Comparison of ENCODE assay signal across 8 cellular contexts in genomic region chr15:67080118-67080899, GRCh38. TPM values are rescaled to one million over a fixed set of nuclear protein-coding genes. Genes with fewer than 3 reads are reported as not detected.
DNase-seq lines count a peak whose midpoint lies in the region; ATAC-seq and TF ChIP-seq lines count a peak whose summit lies in the region.

No MANE protein-coding gene starts in this region.

- POLR2A ChIA-PET in HEK293 (lab: Yijun Ruan, JAX): interaction anchor here (0.6 to 2.1 kb wide), 5 partner anchors 10 to 450 kb away, joined by 3 to 6 read pairs (median 3); no protein-coding TSS in a partner anchor

- no peaks in the 10 kb centered on the region for H3K9me3 Mint-ChIP-seq in activated T-helper 1 cell treated with anti-CD3 and anti-CD28 coated beads, Interleukin-12 subunit alpha, Interleukin-12 subunit beta, Interleukin-2, Interleukin-4 antibody, amounts not matched to agents 30 ng/mL and 10 ng/mL and 1 ng/mL, durations not matched to agents 14 hours and 24 hours and 36 hours
- H3K9me3 Mint-ChIP-seq in stimulated activated naive B cell treated with anti-CD40 and anti-IgM and Interleukin-4, amounts not matched to agents 10 μg/mL and 1 μg/mL and 100 μg/mL, for 72 hours: peaks cover 0 to 2% of the 10 kb centered on the region in 2 donors

- H3K36me3 Mint-ChIP-seq in activated T-helper 1 cell treated with anti-CD3 and anti-CD28 coated beads, Interleukin-12 subunit alpha, Interleukin-12 subunit beta, Interleukin-2, Interleukin-4 antibody, amounts not matched to agents 30 ng/mL and 10 ng/mL and 1 ng/mL, durations not matched to agents 14 hours and 24 hours and 36 hours (ENCODE audit: low read depth): peaks cover 65% of the 10 kb centered on the region
- H3K36me3 Mint-ChIP-seq in stimulated activated naive B cell treated with anti-CD40 and anti-IgM and Interleukin-4, amounts not matched to agents 10 μg/mL and 1 μg/mL and 100 μg/mL, for 72 hours: peaks cover 14 to 30% of the 10 kb centered on the region in 2 donors

- H3K4me3 ChIP-seq in HEK293 (ENCODE audit: low read depth, low read length) (no peak overlapping the region), heart right ventricle (no peak overlapping the region)

- H3K27ac Mint-ChIP-seq in activated T-helper 1 cell treated with anti-CD3 and anti-CD28 coated beads, Interleukin-12 subunit alpha, Interleukin-12 subunit beta, Interleukin-2, Interleukin-4 antibody, amounts not matched to agents 30 ng/mL and 10 ng/mL and 1 ng/mL, durations not matched to agents 14 hours and 24 hours and 36 hours: peak overlapping the region; percentile 98
- peak overlapping the region; percentile 91 for H3K27ac Mint-ChIP-seq in stimulated activated naive B cell treated with anti-CD40 and anti-IgM and Interleukin-4, amounts not matched to agents 10 μg/mL and 1 μg/mL and 100 μg/mL, for 72 hours

- H3K4me1 Mint-ChIP-seq in activated T-helper 1 cell treated with anti-CD3 and anti-CD28 coated beads, Interleukin-12 subunit alpha, Interleukin-12 subunit beta, Interleukin-2, Interleukin-4 antibody, amounts not matched to agents 30 ng/mL and 10 ng/mL and 1 ng/mL, durations not matched to agents 14 hours and 24 hours and 36 hours (ENCODE audit: low read depth): peaks cover 91% of the 10 kb centered on the region
- H3K4me1 Mint-ChIP-seq in stimulated activated naive B cell treated with anti-CD40 and anti-IgM and Interleukin-4, amounts not matched to agents 10 μg/mL and 1 μg/mL and 100 μg/mL, for 72 hours: peaks cover 34 to 77% of the 10 kb centered on the region in 2 donors

- peak overlapping the region; percentile 50 for H3K4me3 Mint-ChIP-seq in activated T-helper 1 cell treated with anti-CD3 and anti-CD28 coated beads, Interleukin-12 subunit alpha, Interleukin-12 subunit beta, Interleukin-2, Interleukin-4 antibody, amounts not matched to agents 30 ng/mL and 10 ng/mL and 1 ng/mL, durations not matched to agents 14 hours and 24 hours and 36 hours
- H3K4me3 Mint-ChIP-seq in stimulated activated naive B cell treated with anti-CD40 and anti-IgM and Interleukin-4, amounts not matched to agents 10 μg/mL and 1 μg/mL and 100 μg/mL, for 72 hours: peak overlapping the region; percentile 72 to 74

- 40 to 48% methylated on average over 12 of the region's 12 CpGs for WGBS in heart right ventricle, 2 donors

- H3K27ac ChIP-seq in HEK293 (ENCODE audit: extremely low read depth, low read depth, low read length): no peak overlapping the region
- H3K27ac ChIP-seq in heart right ventricle: peak overlapping the region in 9 of 10 donors; percentile 31 to 82 (median 66)

- TF ChIP-seq CTCF in HEK293 (tag by site-specific recombination; IDR thresholded peaks at IDR 0.05): no peak
- TF ChIP-seq CTCF in heart right ventricle (IDR thresholded peaks at IDR 0.05): no peak

- no peak for DNase-seq in activated T-helper 1 cell treated with anti-CD3 and anti-CD28 coated beads, Interleukin-12 subunit alpha, Interleukin-12 subunit beta, Interleukin-2, Interleukin-4 antibody, amounts not matched to agents 30 ng/mL and 10 ng/mL and 1 ng/mL, durations not matched to agents 14 hours and 24 hours and 36 hours (ENCODE audit: low spot score)
- peak in 1 of 2 donors; percentile 38 for DNase-seq in heart right ventricle
- no peak for DNase-seq in stimulated activated naive B cell treated with anti-CD40 and anti-IgM and Interleukin-4, amounts not matched to agents 10 μg/mL and 1 μg/mL and 100 μg/mL, for 72 hours
- no peak for DNase-seq in RKO (ENCODE audit: low spot score)
- no peak for DNase-seq in medulla oblongata (ENCODE audit: extremely low spot score)

- H3K4me1 ChIP-seq in HEK293 (ENCODE audit: control insufficient read depth, insufficient read depth, low read length) (peaks cover 19% of the 10 kb centered on the region), heart right ventricle (peaks cover 11 to 100% (median 63%) of the 10 kb centered on the region in 9 donors)

- no peaks in the 10 kb centered on the region for H3K9me3 ChIP-seq in HEK293 (ENCODE audit: control insufficient read depth, insufficient read depth, low read depth, low read length)
- H3K9me3 ChIP-seq in heart right ventricle: no peaks in the 10 kb centered on the region

- no peaks in the 10 kb centered on the region for H3K27me3 Mint-ChIP-seq in activated T-helper 1 cell treated with anti-CD3 and anti-CD28 coated beads, Interleukin-12 subunit alpha, Interleukin-12 subunit beta, Interleukin-2, Interleukin-4 antibody, amounts not matched to agents 30 ng/mL and 10 ng/mL and 1 ng/mL, durations not matched to agents 14 hours and 24 hours and 36 hours (ENCODE audit: insufficient read depth)
- no peaks in the 10 kb centered on the region for H3K27me3 Mint-ChIP-seq in stimulated activated naive B cell treated with anti-CD40 and anti-IgM and Interleukin-4, amounts not matched to agents 10 μg/mL and 1 μg/mL and 100 μg/mL, for 72 hours

- H3K36me3 ChIP-seq in HEK293 (ENCODE audit: control insufficient read depth in 2 of 2, insufficient read depth in 1 of 2, low read length in 2 of 2) (no peaks in the 10 kb centered on the region), heart right ventricle (peaks cover 0 to 5% (median 0%) of the 10 kb centered on the region in 9 donors)

- intact Hi-C loops in activated T-helper 1 cell treated with anti-CD3 and anti-CD28 coated beads, Interleukin-12 subunit alpha, Interleukin-12 subunit beta, Interleukin-2, Interleukin-4 antibody, amounts not matched to agents 30 ng/mL and 10 ng/mL and 1 ng/mL, durations not matched to agents 14 hours and 24 hours and 36 hours (cut with micrococcal nuclease): no loop called here
- intact Hi-C loops in heart right ventricle (cut with DNase I): no loop called here

- ATAC-seq in heart right ventricle (peak; percentile 39 to 78 (median 74)), HG02884 (IDR thresholded peaks at IDR 0.05; ENCODE audit: unreplicated experiment) (no peak), GM21390 (IDR thresholded peaks at IDR 0.05; ENCODE audit: unreplicated experiment) (no peak)
- no peak for ATAC-seq in stimulated activated naive B cell treated with anti-CD40 and anti-IgM and Interleukin-4, amounts not matched to agents 10 μg/mL and 1 μg/mL and 100 μg/mL, for 72 hours (replicated peaks)

- CTCF ChIA-PET in HEK293 (lab: Yijun Ruan, JAX): interaction anchor here (0.6 to 3.9 kb wide), 6 partner anchors 10 to 789 kb away, joined by 3 to 24 read pairs (median 4); no protein-coding TSS in a partner anchor

- no peaks in the 10 kb centered on the region for H3K27me3 ChIP-seq in heart right ventricle

TF ChIP-seq in HEK293, 187 proteins besides CTCF, POLR2A, EP300 and RAD21 (continues in another document):
- 0 out of 2 replicates have a peak, but pooled peaks have one; percentile 3 for TF ChIP-seq ZNF146 (tag by site-specific recombination; IDR thresholded peaks at IDR 0.05)
- no peak for TF ChIP-seq HOXA7 (CRISPR knock-in tag; IDR thresholded peaks at IDR 0.05; ENCODE audit: borderline replicate concordance)
- TF ChIP-seq FEZF1 (tag by site-specific recombination; IDR thresholded peaks at IDR 0.05): no peak
- TF ChIP-seq ZNF654 (tag by site-specific recombination; IDR thresholded peaks at IDR 0.05; ENCODE audit: low read depth): no peak
- TF ChIP-seq SP7 (tag by site-specific recombination; IDR thresholded peaks at IDR 0.05): no peak
- TF ChIP-seq ZNF18 (tag by site-specific recombination; IDR thresholded peaks at IDR 0.05): no peak
- no peak for TF ChIP-seq ZNF658 (tag by site-specific recombination; IDR thresholded peaks at IDR 0.05)
- TF ChIP-seq EGR2 (tag by site-specific recombination; IDR thresholded peaks at IDR 0.05; ENCODE audit: low read depth): no peak
- no peak for TF ChIP-seq ZNF354C (tag by site-specific recombination; IDR thresholded peaks at IDR 0.05; ENCODE audit: borderline replicate concordance, low read depth)
- TF ChIP-seq ZNF529 (tag by site-specific recombination; IDR thresholded peaks at IDR 0.05; ENCODE audit: insufficient replicate concordance): no peak

RNA-seq across cellular contexts. Expression of gene SMAD3, which starts 14.9 kb away (rescaled TPM):
- 80.2 and 80.4 TPM in 2 replicates for total RNA-seq in activated T-helper 1 cell treated with anti-CD3 and anti-CD28 coated beads, Interleukin-12 subunit alpha, Interleukin-12 subunit beta, Interleukin-2, Interleukin-4 antibody, amounts not matched to agents 30 ng/mL and 10 ng/mL and 1 ng/mL, durations not matched to agents 14 hours and 24 hours and 36 hours
- total RNA-seq in heart right ventricle: 10 to 100 TPM; 11.3 to 44.8 (median 15.7) TPM
- 1 to 10 TPM; 6.2 to 7.8 TPM for polyA plus RNA-seq in heart right ventricle

Comparison
In these comparisons a context has a peak if more than half of its experiments do, and no peak if none do; other contexts are left out.
1. ATAC-seq: peak in heart right ventricle (8 of 8); none in stimulated activated naive B cell treated with anti-CD40 and anti-IgM and Interleukin-4, amounts not matched to agents 10 μg/mL and 1 μg/mL and 100 μg/mL, for 72 hours (0 of 2), HG02884 (single experiment) and GM21390 (single experiment).